8 cellular contexts compared by ENCODE assay signal in genomic region chr2:136375017-136375901, GRCh38.
DNase-seq lines count a peak whose midpoint lies in the region; ATAC-seq lines count a peak whose summit lies in the region.

No MANE protein-coding gene starts in this region.

- no peaks in the 10 kb centered on the region for H3K27me3 Mint-ChIP-seq in central memory CD8-positive, alpha-beta T cell

- H3K36me3 Mint-ChIP-seq in central memory CD8-positive, alpha-beta T cell (ENCODE audit: insufficient read depth) = peaks cover 3% of the 10 kb centered on the region

- peak; percentile 48 for ATAC-seq in GM18519 (IDR thresholded peaks at IDR 0.05; ENCODE audit: low FRiP score, unreplicated experiment)
- ATAC-seq in GM21423 (IDR thresholded peaks at IDR 0.05; ENCODE audit: unreplicated experiment) = peak; percentile 33
- ATAC-seq in HG03575 (IDR thresholded peaks at IDR 0.05; ENCODE audit: extremely low read depth, insufficient number of reproducible peaks, low FRiP score, unreplicated experiment) = peak; percentile 38
- no peak for ATAC-seq in central memory CD8-positive, alpha-beta T cell (replicated peaks; ENCODE audit: extremely low read depth, poor library complexity, severe bottlenecking)

- peaks cover 27% of the 10 kb centered on the region for H3K4me1 Mint-ChIP-seq in central memory CD8-positive, alpha-beta T cell

- H3K27ac Mint-ChIP-seq in central memory CD8-positive, alpha-beta T cell (ENCODE audit: low read depth) = peak overlapping the region; percentile 87

- DNase-seq in central memory CD8-positive, alpha-beta T cell (ENCODE audit: low spot score in 2 of 2) = no peak
- DNase-seq in HPDE6-E6E7 (ENCODE audit: extremely low spot score) (no peak), GM19240 (ENCODE audit: insufficient read length, low spot score) (no peak), UCSD-AML1 (lab: John Stamatoyannopoulos, UW; ENCODE audit: unreplicated experiment) (no peak), H4 (ENCODE audit: low spot score) (no peak)

- no peaks in the 10 kb centered on the region for H3K9me3 Mint-ChIP-seq in central memory CD8-positive, alpha-beta T cell

- H3K4me3 Mint-ChIP-seq in central memory CD8-positive, alpha-beta T cell = no peak overlapping the region
